39 cellular contexts compared by ENCODE assay signal in genomic region chr6:136635615-136636014, GRCh38.
"Had no signal": no experiment of that assay in that cellular context is flagged by ENCODE, and none has a peak within 500 bp of the region (broad histone marks: within the 10 kb centered on the region; RNA-seq: fewer than 3 reads in every experiment).

No MANE protein-coding gene starts in this region.

- H3K4me1 Mint-ChIP-seq: activated naive CD4-positive, alpha-beta T cell treated with anti-CD3 and anti-CD28 coated beads, Interleukin-2, amount 50 U/mL, for 24 hours; activated naive CD8-positive, alpha-beta T cell treated with anti-CD3 and anti-CD28 coated beads for 36 hours; activated naive CD8-positive, alpha-beta T cell treated with anti-CD3 and anti-CD28 coated beads, Interleukin-2, amount 50 U/mL, for 24 hours; brain had no signal

- H3K27me3 Mint-ChIP-seq: activated naive CD4-positive, alpha-beta T cell treated with anti-CD3 and anti-CD28 coated beads, Interleukin-2, amount 10 ng/mL, durations not matched to agents 7 days and 5 days; activated naive CD4-positive, alpha-beta T cell treated with anti-CD3 and anti-CD28 coated beads, Interleukin-2, amount 50 U/mL, for 24 hours; activated naive CD8-positive, alpha-beta T cell; activated naive CD8-positive, alpha-beta T cell treated with anti-CD3 and anti-CD28 coated beads for 36 hours; activated naive CD8-positive, alpha-beta T cell treated with anti-CD3 and anti-CD28 coated beads, Interleukin-2, amount 10 ng/mL, durations not matched to agents 7 days and 5 days; activated naive CD8-positive, alpha-beta T cell treated with anti-CD3 and anti-CD28 coated beads, Interleukin-2, amount 50 U/mL, for 24 hours; activated T-cell treated with anti-CD3 and anti-CD28 coated beads, Interleukin-2, amount 50 U/mL, for 24 hours; activated T-helper 17 cell treated with anti-CD3 and anti-CD28 coated beads, Interleukin-2, amount 50 U/mL, for 72 hours; central memory CD8-positive, alpha-beta T cell had no signal

- H3K4me1 ChIP-seq: body of pancreas, breast epithelium had no signal

- H3K36me3 ChIP-seq: brain microvascular endothelial cell, breast epithelium, cardiac muscle cell had no signal

- H3K27ac ChIP-seq: adrenal gland, ascending aorta, body of pancreas, brain microvascular endothelial cell, breast epithelium, cardiac muscle cell had no signal

- ATAC-seq: activated naive CD4-positive, alpha-beta T cell treated with anti-CD3 and anti-CD28 coated beads, Interleukin-2, amount 50 U/mL, for 72 hours; activated naive CD8-positive, alpha-beta T cell treated with anti-CD3 and anti-CD28 coated beads, Interleukin-2, amount 50 U/mL, for 24 hours; activated T-cell treated with anti-CD3 and anti-CD28 coated beads, Interleukin-2, amount 50 U/mL, for 4 hours; activated T-cell treated with anti-CD3 and anti-CD28 coated beads, Interleukin-2, amount 50 U/mL, for 72 hours; activated T-helper 17 cell treated with anti-CD3 and anti-CD28 coated beads, Interleukin-2, amount 50 U/mL, for 72 hours; body of pancreas had no signal

- H3K9me3 ChIP-seq: adrenal gland, ascending aorta, body of pancreas, breast epithelium had no signal

- H3K4me3 Mint-ChIP-seq: activated naive CD4-positive, alpha-beta T cell treated with anti-CD3 and anti-CD28 coated beads for 36 hours; activated naive CD4-positive, alpha-beta T cell treated with anti-CD3 and anti-CD28 coated beads, Interleukin-2, amount 10 ng/mL, durations not matched to agents 7 days and 5 days; activated naive CD4-positive, alpha-beta T cell treated with anti-CD3 and anti-CD28 coated beads, Interleukin-2, amount 50 U/mL, for 24 hours; activated naive CD8-positive, alpha-beta T cell; activated naive CD8-positive, alpha-beta T cell treated with anti-CD3 and anti-CD28 coated beads for 36 hours; activated naive CD8-positive, alpha-beta T cell treated with anti-CD3 and anti-CD28 coated beads, Interleukin-2, amount 10 ng/mL, durations not matched to agents 7 days and 5 days; activated naive CD8-positive, alpha-beta T cell treated with anti-CD3 and anti-CD28 coated beads, Interleukin-2, amount 50 U/mL, for 24 hours; activated T-cell treated with anti-CD3 and anti-CD28 coated beads, Interleukin-2, amount 50 U/mL, for 24 hours; activated T-cell treated with anti-CD3 and anti-CD28 coated beads, Interleukin-2, amount 50 U/mL, for 4 hours; activated T-cell treated with anti-CD3 and anti-CD28 coated beads, Interleukin-2, amount 50 U/mL, for 72 hours; activated T-helper 1 cell treated with anti-CD3 and anti-CD28 coated beads, Interleukin-12 subunit alpha, Interleukin-12 subunit beta, Interleukin-2, Interleukin-4 antibody, amounts not matched to agents 30 ng/mL and 10 ng/mL and 1 ng/mL, durations not matched to agents 14 hours and 24 hours and 36 hours; activated T-helper 17 cell treated with anti-CD3 and anti-CD28 coated beads, Interleukin-2, amount 50 U/mL, for 72 hours; brain; central memory CD8-positive, alpha-beta T cell had no signal

- H3K4me3 ChIP-seq: adrenal gland, ascending aorta, body of pancreas, breast epithelium, cardiac muscle cell had no signal

- DNase-seq: activated effector memory CD4-positive, alpha-beta T cell treated with anti-CD3 and anti-CD28 coated beads, Interleukin-2, amount 50 U/mL, for 16 hours; activated effector memory CD4-positive, alpha-beta T cell treated with Interleukin-2 at 50 U/mL for 16 hours; activated gamma-delta T cell; activated gamma-delta T cell treated with Interleukin-2 at 50 U/mL for 16 hours; activated naive CD4-positive, alpha-beta T cell; activated naive CD4-positive, alpha-beta T cell treated with anti-CD3 and anti-CD28 coated beads for 36 hours; activated naive CD4-positive, alpha-beta T cell treated with anti-CD3 and anti-CD28 coated beads, Interleukin-2, amount 10 ng/mL, durations not matched to agents 7 days and 5 days; activated naive CD4-positive, alpha-beta T cell treated with anti-CD3 and anti-CD28 coated beads, Interleukin-2, amount 50 U/mL, for 16 hours; activated naive CD4-positive, alpha-beta T cell treated with Interleukin-2 at 50 U/mL for 16 hours; activated naive CD8-positive, alpha-beta T cell treated with anti-CD3 and anti-CD28 coated beads for 36 hours; activated naive CD8-positive, alpha-beta T cell treated with anti-CD3 and anti-CD28 coated beads, Interleukin-2, amount 10 ng/mL, durations not matched to agents 7 days and 5 days; activated naive CD8-positive, alpha-beta T cell treated with anti-CD3 and anti-CD28 coated beads, Interleukin-2, amount 50 U/mL, for 24 hours; activated T-cell treated with anti-CD3 and anti-CD28 coated beads for 4 hours; activated T-cell treated with anti-CD3 and anti-CD28 coated beads, Interleukin-2, amount 50 U/mL, for 1 hour; activated T-cell treated with anti-CD3 and anti-CD28 coated beads, Interleukin-2, amount 50 U/mL, for 24 hours; activated T-cell treated with anti-CD3 and anti-CD28 coated beads, Interleukin-2, amount 50 U/mL, for 4 hours; activated T-cell treated with anti-CD3 and anti-CD28 coated beads, Interleukin-2, amount 50 U/mL, for 48 hours; activated T-cell treated with anti-CD3 and anti-CD28 coated beads, Interleukin-2, amount 50 U/mL, for 72 hours; adrenal gland; amniotic stem cell; amygdala; anterior cingulate cortex; aorta; body of pancreas; brain microvascular endothelial cell; caudate nucleus; central memory CD4-positive, alpha-beta T cell; cerebellar nuclear complex had no signal

- H3K27ac Mint-ChIP-seq: activated naive CD4-positive, alpha-beta T cell treated with anti-CD3 and anti-CD28 coated beads for 36 hours; activated naive CD4-positive, alpha-beta T cell treated with anti-CD3 and anti-CD28 coated beads, Interleukin-2, amount 10 ng/mL, durations not matched to agents 7 days and 5 days; activated naive CD4-positive, alpha-beta T cell treated with anti-CD3 and anti-CD28 coated beads, Interleukin-2, amount 50 U/mL, for 24 hours; activated naive CD4-positive, alpha-beta T cell treated with anti-CD3 and anti-CD28 coated beads, Interleukin-2, amount 50 U/mL, for 72 hours; activated naive CD8-positive, alpha-beta T cell; activated naive CD8-positive, alpha-beta T cell treated with anti-CD3 and anti-CD28 coated beads for 36 hours; activated naive CD8-positive, alpha-beta T cell treated with anti-CD3 and anti-CD28 coated beads, Interleukin-2, amount 10 ng/mL, durations not matched to agents 7 days and 5 days; activated naive CD8-positive, alpha-beta T cell treated with anti-CD3 and anti-CD28 coated beads, Interleukin-2, amount 50 U/mL, for 24 hours; activated T-cell treated with anti-CD3 and anti-CD28 coated beads, Interleukin-2, amount 50 U/mL, for 24 hours; activated T-cell treated with anti-CD3 and anti-CD28 coated beads, Interleukin-2, amount 50 U/mL, for 72 hours; activated T-helper 1 cell treated with anti-CD3 and anti-CD28 coated beads, Interleukin-12 subunit alpha, Interleukin-12 subunit beta, Interleukin-2, Interleukin-4 antibody, amounts not matched to agents 30 ng/mL and 10 ng/mL and 1 ng/mL, durations not matched to agents 14 hours and 24 hours and 36 hours; activated T-helper 17 cell treated with anti-CD3 and anti-CD28 coated beads, Interleukin-2, amount 50 U/mL, for 72 hours; activated T-helper 2 cell treated with anti-CD3 and anti-CD28 coated beads, Interferon-gamma antibody, Interleukin-2, Interleukin-4, amounts not matched to agents 10 μg/mL and 5 μg/mL and 100 μg/mL, durations not matched to agents 14 hours and 24 hours and 36 hours; brain had no signal

- H3K27me3 ChIP-seq: adrenal gland, ascending aorta, body of pancreas, brain microvascular endothelial cell, breast epithelium, cardiac muscle cell had no signal

- H3K36me3 Mint-ChIP-seq: brain had no signal
